In genomic region chr5:159555084-159555483, GRCh38 we compare ENCODE assay signal across 20 cellular contexts.
DNase-seq lines count a peak whose midpoint lies in the region; ATAC-seq, FAIRE-seq and TF ChIP-seq lines count a peak whose summit lies in the region.
"Had no signal": no experiment of that assay in that cellular context is flagged by ENCODE, and none has a peak within 500 bp of the region (broad histone marks: within the 10 kb centered on the region; RNA-seq: fewer than 3 reads in every experiment).

No MANE protein-coding gene starts in this region.

- peak overlapping the region; percentile 31 for H3K4me3 ChIP-seq in neural cell (ENCODE audit: low read length)
- H3K4me3 ChIP-seq: BLaER1 had no signal

- peak; percentile 26 for TF ChIP-seq RAD21 in neural cell (conservative IDR thresholded peaks at IDR 0.05)

- no peak for DNase-seq in GM12892 (ENCODE audit: insufficient read length)
- no peak for DNase-seq in T-cell
- DNase-seq: 8988T; ACHN; BE2C; C1 segment of cervical spinal cord; CD4-positive, alpha-beta memory T cell; CD4-positive, CD25-positive, alpha-beta regulatory T cell; CD8-positive, alpha-beta memory T cell; COR-L47; DMS79 treated with DMSO at 0.1 percent for 48 hours; GF-D8 had no signal

- TF ChIP-seq EP300 in neural cell (conservative IDR thresholded peaks at IDR 0.05; ENCODE audit: poor library complexity, severe bottlenecking) = peak; percentile 97

- TF ChIP-seq CTCF in neural cell (IDR thresholded peaks at IDR 0.05; ENCODE audit: poor library complexity, severe bottlenecking) = no peak

- no peaks in the 10 kb centered on the region for H3K4me1 Mint-ChIP-seq in T-cell
- H3K4me1 Mint-ChIP-seq: CD14-positive monocyte; CD4-positive, alpha-beta memory T cell; CD4-positive, CD25-positive, alpha-beta regulatory T cell; CD8-positive, alpha-beta memory T cell had no signal

- TF ChIP-seq POLR2A in GM12892 (IDR thresholded peaks at IDR 0.05; ENCODE audit: low read depth, low read length) = no peak

- H3K27me3 Mint-ChIP-seq in T-cell = peaks cover 3 to 13% of the 10 kb centered on the region in 2 donors

- H2AFZ ChIP-seq in neural cell (ENCODE audit: low read depth, low read length) = no peak overlapping the region

- H3K9me2 ChIP-seq in neural cell (ENCODE audit: insufficient read depth, low read length) = no peaks in the 10 kb centered on the region

- no peaks in the 10 kb centered on the region for H4K20me1 ChIP-seq in neural cell (ENCODE audit: insufficient read depth)
- H4K20me1 ChIP-seq: BLaER1 had no signal

- FAIRE-seq in GM12892 (lab: Jason Lieb, UNC) = peak; percentile 51
- FAIRE-seq: A204.1, G401.6, GM12891 had no signal

- H3K27me3 ChIP-seq in neural cell (ENCODE audit: insufficient read depth, low read depth, low read length) = no peaks in the 10 kb centered on the region
- H3K27me3 ChIP-seq: BLaER1 had no signal

- CTCF ChIA-PET in T-cell (lab: Charles Lee) = no interaction called here

- H3K36me3 Mint-ChIP-seq in T-cell = no peaks in the 10 kb centered on the region
- H3K36me3 Mint-ChIP-seq: CD14-positive monocyte; CD4-positive, alpha-beta memory T cell; CD4-positive, CD25-positive, alpha-beta regulatory T cell had no signal

- peak overlapping the region; percentile 52 for H3K9ac ChIP-seq in neural cell (ENCODE audit: low read length)
- H3K9ac ChIP-seq: BLaER1 had no signal

- peaks cover 3% of the 10 kb centered on the region for H3F3A ChIP-seq in neural cell (ENCODE audit: insufficient read depth, low read length, poor library complexity, severe bottlenecking)

- H3K27ac Mint-ChIP-seq in T-cell = no peak overlapping the region
- H3K27ac Mint-ChIP-seq: CD14-positive monocyte; CD4-positive, alpha-beta memory T cell; CD4-positive, CD25-positive, alpha-beta regulatory T cell; CD8-positive, alpha-beta memory T cell had no signal

- no peak overlapping the region for H3K4me3 Mint-ChIP-seq in T-cell
- H3K4me3 Mint-ChIP-seq: CD14-positive monocyte; CD4-positive, alpha-beta memory T cell; CD4-positive, CD25-positive, alpha-beta regulatory T cell; CD8-positive, alpha-beta memory T cell had no signal

- no peak overlapping the region for H3K4me2 ChIP-seq in neural cell (ENCODE audit: low read length)
- H3K4me2 ChIP-seq: BLaER1 had no signal

- H3K79me2 ChIP-seq in neural cell (replicated peaks; ENCODE audit: insufficient read depth, low read length) = no peaks in the 10 kb centered on the region

- no peaks in the 10 kb centered on the region for H3K36me3 ChIP-seq in neural cell (ENCODE audit: insufficient read depth, low read length)
- H3K36me3 ChIP-seq: BE2C, BLaER1 had no signal

- no peaks in the 10 kb centered on the region for H3K9me3 Mint-ChIP-seq in T-cell
- H3K9me3 Mint-ChIP-seq: CD14-positive monocyte; CD4-positive, alpha-beta memory T cell had no signal

- POLR2A ChIA-PET in T-cell (lab: Charles Lee) = no interaction called here

- ATAC-seq in GM18867 (IDR thresholded peaks at IDR 0.05; ENCODE audit: unreplicated experiment) (no peak), T-cell (replicated peaks in 1 of 4) (no peak), HG02678 (IDR thresholded peaks at IDR 0.05; ENCODE audit: unreplicated experiment) (no peak)

- no peaks in the 10 kb centered on the region for H3K9me3 ChIP-seq in neural cell (ENCODE audit: low read length)
- H3K9me3 ChIP-seq: BE2C, BLaER1 had no signal

- peak overlapping the region; percentile 94 for H3K27ac ChIP-seq in neural cell (ENCODE audit: low read length)
- H3K27ac ChIP-seq: BLaER1 had no signal

TF ChIP-seq in neural cell, 6 proteins besides CTCF, POLR2A, EP300 and RAD21:
- TF ChIP-seq SMC3 (conservative IDR thresholded peaks at IDR 0.05; ENCODE audit: poor library complexity) = no peak
- TF ChIP-seq MXI1 (conservative IDR thresholded peaks at IDR 0.05; ENCODE audit: poor library complexity, severe bottlenecking) = no peak
- peak; percentile 99 for TF ChIP-seq REST (IDR thresholded peaks at IDR 0.05; ENCODE audit: borderline replicate concordance)
- peak; percentile 97 for TF ChIP-seq POLR2AphosphoS5 (IDR thresholded peaks at IDR 0.05)
- no peak for TF ChIP-seq TAF1 (IDR thresholded peaks at IDR 0.05; ENCODE audit: low read depth)
- no peak for TF ChIP-seq EZH2 (IDR thresholded peaks at IDR 0.05; ENCODE audit: borderline replicate concordance, insufficient read depth, low read length, poor library complexity, severe bottlenecking)
